In the genomic region with DNA sequence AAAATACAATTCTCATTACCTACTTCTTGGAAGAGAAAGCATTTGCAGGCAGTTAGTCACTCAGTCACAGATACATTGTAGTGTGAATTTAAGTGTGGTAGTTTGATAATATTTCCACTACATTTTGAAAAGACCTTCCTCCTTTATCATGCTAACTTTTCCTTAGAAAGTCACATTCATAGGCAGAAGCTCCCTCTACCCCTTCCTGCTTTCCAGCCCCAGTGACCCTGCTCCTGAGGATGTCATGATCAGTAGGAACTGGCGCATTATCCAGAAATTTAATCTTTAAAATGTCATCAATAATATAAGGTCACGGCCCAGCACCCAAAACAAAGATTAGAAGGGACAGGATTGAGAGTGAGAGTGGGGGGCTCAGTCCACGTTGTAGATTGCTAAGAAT, we compare ENCODE assay signal across 1 cellular context.
TF ChIP-seq lines count a peak whose summit lies in the region.

No MANE protein-coding gene starts in this region.

TF ChIP-seq in GM23338, 12 proteins besides CTCF, POLR2A, EP300 and RAD21 (continued from another document):
- TF ChIP-seq, protein P1, sequence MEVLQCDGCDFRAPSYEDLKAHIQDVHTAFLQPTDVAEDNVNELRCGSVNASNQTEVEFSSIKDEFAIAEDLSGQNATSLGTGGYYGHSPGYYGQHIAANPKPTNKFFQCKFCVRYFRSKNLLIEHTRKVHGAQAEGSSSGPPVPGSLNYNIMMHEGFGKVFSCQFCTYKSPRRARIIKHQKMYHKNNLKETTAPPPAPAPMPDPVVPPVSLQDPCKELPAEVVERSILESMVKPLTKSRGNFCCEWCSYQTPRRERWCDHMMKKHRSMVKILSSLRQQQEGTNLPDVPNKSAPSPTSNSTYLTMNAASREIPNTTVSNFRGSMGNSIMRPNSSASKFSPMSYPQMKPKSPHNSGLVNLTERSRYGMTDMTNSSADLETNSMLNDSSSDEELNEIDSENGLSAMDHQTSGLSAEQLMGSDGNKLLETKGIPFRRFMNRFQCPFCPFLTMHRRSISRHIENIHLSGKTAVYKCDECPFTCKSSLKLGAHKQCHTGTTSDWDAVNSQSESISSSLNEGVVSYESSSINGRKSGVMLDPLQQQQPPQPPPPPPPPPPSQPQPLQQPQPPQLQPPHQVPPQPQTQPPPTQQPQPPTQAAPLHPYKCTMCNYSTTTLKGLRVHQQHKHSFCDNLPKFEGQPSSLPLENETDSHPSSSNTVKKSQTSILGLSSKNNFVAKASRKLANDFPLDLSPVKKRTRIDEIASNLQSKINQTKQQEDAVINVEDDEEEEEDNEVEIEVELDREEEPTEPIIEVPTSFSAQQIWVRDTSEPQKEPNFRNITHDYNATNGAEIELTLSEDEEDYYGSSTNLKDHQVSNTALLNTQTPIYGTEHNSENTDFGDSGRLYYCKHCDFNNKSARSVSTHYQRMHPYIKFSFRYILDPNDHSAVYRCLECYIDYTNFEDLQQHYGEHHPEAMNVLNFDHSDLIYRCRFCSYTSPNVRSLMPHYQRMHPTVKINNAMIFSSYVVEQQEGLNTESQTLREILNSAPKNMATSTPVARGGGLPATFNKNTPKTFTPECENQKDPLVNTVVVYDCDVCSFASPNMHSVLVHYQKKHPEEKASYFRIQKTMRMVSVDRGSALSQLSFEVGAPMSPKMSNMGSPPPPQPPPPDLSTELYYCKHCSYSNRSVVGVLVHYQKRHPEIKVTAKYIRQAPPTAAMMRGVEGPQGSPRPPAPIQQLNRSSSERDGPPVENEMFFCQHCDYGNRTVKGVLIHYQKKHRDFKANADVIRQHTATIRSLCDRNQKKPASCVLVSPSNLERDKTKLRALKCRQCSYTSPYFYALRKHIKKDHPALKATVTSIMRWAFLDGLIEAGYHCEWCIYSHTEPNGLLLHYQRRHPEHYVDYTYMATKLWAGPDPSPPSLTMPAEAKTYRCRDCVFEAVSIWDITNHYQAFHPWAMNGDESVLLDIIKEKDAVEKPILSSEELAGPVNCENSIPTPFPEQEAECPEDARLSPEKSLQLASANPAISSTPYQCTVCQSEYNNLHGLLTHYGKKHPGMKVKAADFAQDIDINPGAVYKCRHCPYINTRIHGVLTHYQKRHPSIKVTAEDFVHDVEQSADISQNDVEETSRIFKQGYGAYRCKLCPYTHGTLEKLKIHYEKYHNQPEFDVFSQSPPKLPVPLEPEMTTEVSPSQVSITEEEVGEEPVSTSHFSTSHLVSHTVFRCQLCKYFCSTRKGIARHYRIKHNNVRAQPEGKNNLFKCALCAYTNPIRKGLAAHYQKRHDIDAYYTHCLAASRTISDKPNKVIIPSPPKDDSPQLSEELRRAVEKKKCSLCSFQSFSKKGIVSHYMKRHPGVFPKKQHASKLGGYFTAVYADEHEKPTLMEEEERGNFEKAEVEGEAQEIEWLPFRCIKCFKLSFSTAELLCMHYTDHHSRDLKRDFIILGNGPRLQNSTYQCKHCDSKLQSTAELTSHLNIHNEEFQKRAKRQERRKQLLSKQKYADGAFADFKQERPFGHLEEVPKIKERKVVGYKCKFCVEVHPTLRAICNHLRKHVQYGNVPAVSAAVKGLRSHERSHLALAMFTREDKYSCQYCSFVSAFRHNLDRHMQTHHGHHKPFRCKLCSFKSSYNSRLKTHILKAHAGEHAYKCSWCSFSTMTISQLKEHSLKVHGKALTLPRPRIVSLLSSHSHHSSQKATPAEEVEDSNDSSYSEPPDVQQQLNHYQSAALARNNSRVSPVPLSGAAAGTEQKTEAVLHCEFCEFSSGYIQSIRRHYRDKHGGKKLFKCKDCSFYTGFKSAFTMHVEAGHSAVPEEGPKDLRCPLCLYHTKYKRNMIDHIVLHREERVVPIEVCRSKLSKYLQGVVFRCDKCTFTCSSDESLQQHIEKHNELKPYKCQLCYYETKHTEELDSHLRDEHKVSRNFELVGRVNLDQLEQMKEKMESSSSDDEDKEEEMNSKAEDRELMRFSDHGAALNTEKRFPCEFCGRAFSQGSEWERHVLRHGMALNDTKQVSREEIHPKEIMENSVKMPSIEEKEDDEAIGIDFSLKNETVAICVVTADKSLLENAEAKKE (CRISPR knock-in tag; IDR thresholded peaks at IDR 0.05): no peak
- TF ChIP-seq, protein P2, sequence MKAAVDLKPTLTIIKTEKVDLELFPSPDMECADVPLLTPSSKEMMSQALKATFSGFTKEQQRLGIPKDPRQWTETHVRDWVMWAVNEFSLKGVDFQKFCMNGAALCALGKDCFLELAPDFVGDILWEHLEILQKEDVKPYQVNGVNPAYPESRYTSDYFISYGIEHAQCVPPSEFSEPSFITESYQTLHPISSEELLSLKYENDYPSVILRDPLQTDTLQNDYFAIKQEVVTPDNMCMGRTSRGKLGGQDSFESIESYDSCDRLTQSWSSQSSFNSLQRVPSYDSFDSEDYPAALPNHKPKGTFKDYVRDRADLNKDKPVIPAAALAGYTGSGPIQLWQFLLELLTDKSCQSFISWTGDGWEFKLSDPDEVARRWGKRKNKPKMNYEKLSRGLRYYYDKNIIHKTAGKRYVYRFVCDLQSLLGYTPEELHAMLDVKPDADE (IDR thresholded peaks at IDR 0.05): no peak
- TF ChIP-seq EZH2phosphoT487 (IDR thresholded peaks at IDR 0.05; ENCODE audit: unreplicated experiment) (no peak), POLR2AphosphoS5 (IDR thresholded peaks at IDR 0.05; ENCODE audit: low read depth) (no peak)
- TF ChIP-seq, protein P3, sequence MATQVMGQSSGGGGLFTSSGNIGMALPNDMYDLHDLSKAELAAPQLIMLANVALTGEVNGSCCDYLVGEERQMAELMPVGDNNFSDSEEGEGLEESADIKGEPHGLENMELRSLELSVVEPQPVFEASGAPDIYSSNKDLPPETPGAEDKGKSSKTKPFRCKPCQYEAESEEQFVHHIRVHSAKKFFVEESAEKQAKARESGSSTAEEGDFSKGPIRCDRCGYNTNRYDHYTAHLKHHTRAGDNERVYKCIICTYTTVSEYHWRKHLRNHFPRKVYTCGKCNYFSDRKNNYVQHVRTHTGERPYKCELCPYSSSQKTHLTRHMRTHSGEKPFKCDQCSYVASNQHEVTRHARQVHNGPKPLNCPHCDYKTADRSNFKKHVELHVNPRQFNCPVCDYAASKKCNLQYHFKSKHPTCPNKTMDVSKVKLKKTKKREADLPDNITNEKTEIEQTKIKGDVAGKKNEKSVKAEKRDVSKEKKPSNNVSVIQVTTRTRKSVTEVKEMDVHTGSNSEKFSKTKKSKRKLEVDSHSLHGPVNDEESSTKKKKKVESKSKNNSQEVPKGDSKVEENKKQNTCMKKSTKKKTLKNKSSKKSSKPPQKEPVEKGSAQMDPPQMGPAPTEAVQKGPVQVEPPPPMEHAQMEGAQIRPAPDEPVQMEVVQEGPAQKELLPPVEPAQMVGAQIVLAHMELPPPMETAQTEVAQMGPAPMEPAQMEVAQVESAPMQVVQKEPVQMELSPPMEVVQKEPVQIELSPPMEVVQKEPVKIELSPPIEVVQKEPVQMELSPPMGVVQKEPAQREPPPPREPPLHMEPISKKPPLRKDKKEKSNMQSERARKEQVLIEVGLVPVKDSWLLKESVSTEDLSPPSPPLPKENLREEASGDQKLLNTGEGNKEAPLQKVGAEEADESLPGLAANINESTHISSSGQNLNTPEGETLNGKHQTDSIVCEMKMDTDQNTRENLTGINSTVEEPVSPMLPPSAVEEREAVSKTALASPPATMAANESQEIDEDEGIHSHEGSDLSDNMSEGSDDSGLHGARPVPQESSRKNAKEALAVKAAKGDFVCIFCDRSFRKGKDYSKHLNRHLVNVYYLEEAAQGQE (IDR thresholded peaks at IDR 0.05; ENCODE audit: unreplicated experiment): no peak
